Comparison of ENCODE assay signal across 20 cellular contexts in the genomic region with DNA sequence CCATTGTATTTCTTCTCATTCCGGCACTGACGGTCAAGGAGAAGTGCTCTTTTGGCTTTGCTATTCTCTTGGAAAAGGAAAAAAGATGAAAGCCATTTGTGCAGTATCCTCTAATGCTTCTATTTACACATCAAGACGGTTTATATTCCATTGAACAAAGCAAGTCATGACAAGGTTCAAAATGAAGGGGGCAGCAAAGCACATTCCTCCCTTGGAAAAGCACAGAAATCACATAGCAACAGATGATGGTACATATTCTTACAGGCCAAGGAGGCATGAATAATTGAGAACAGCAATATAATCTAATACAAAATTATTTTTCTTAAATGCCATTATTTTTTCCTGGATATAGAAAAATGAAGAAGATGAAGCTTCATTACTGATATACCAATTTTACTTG.
DNase-seq lines count a peak whose midpoint lies in the region; ATAC-seq and TF ChIP-seq lines count a peak whose summit lies in the region.
"Had no signal": no experiment of that assay in that cellular context is flagged by ENCODE, and none has a peak within 500 bp of the region (broad histone marks: within the 10 kb centered on the region; RNA-seq: fewer than 3 reads in every experiment).

No MANE protein-coding gene starts in this region.

- CTCF ChIA-PET in SK-N-SH (lab: Yijun Ruan, JAX) = no interaction called here
- CTCF ChIA-PET in activated CD4-positive, alpha-beta memory T cell treated with anti-CD3 and anti-CD28 coated beads, Interleukin-2, amount 10 ng/mL, durations not matched to agents 7 days and 5 days (lab: Charles Lee) = no interaction called here

- H3K36me3 ChIP-seq in SK-N-SH (replicated peaks in 1 of 2; ENCODE audit: control insufficient read depth in 1 of 2, insufficient read depth in 2 of 2, low read length in 1 of 2) = no peaks in the 10 kb centered on the region
- H3K36me3 ChIP-seq: MG63 had no signal

- POLR2A ChIA-PET in SK-N-SH (lab: Yijun Ruan, JAX) = no interaction called here
- POLR2A ChIA-PET in activated CD4-positive, alpha-beta memory T cell treated with anti-CD3 and anti-CD28 coated beads, Interleukin-2, amount 10 ng/mL, durations not matched to agents 7 days and 5 days (lab: Charles Lee) = no interaction called here

- no peaks in the 10 kb centered on the region for H3K9me2 ChIP-seq in SK-N-SH

- no peak for ATAC-seq in SK-N-SH treated with all-trans-retinoic acid at 6 μM for 48 hours
- ATAC-seq: CD8-positive, alpha-beta T cell; GM23338 had no signal

- H3K4me3 Mint-ChIP-seq in activated CD4-positive, alpha-beta memory T cell treated with anti-CD3 and anti-CD28 coated beads, Interleukin-2, amount 10 ng/mL, durations not matched to agents 7 days and 5 days = no peak overlapping the region
- H3K4me3 Mint-ChIP-seq: CD8-positive, alpha-beta T cell; GM23338 had no signal

- no peaks in the 10 kb centered on the region for H3K9me3 Mint-ChIP-seq in activated CD4-positive, alpha-beta memory T cell treated with anti-CD3 and anti-CD28 coated beads, Interleukin-2, amount 10 ng/mL, durations not matched to agents 7 days and 5 days

- TF ChIP-seq EP300 in SK-N-SH (IDR thresholded peaks at IDR 0.05; ENCODE audit: borderline replicate concordance in 1 of 2, low read depth in 1 of 2, low read length in 1 of 2) = no peak

- H3K27ac Mint-ChIP-seq in activated CD4-positive, alpha-beta memory T cell treated with anti-CD3 and anti-CD28 coated beads, Interleukin-2, amount 10 ng/mL, durations not matched to agents 7 days and 5 days = no peak overlapping the region
- H3K27ac Mint-ChIP-seq: CD8-positive, alpha-beta T cell; GM23338 had no signal

- H3K4me1 ChIP-seq in SK-N-SH (ENCODE audit: control insufficient read depth in 1 of 2, insufficient read depth in 2 of 2, low read depth in 1 of 2, low read length in 1 of 2) = peaks cover 0 to 10% of the 10 kb centered on the region in 2 experiments; a peak in 1 of 4 replicates

- no peaks in the 10 kb centered on the region for H3K4me1 Mint-ChIP-seq in activated CD4-positive, alpha-beta memory T cell treated with anti-CD3 and anti-CD28 coated beads, Interleukin-2, amount 10 ng/mL, durations not matched to agents 7 days and 5 days
- H3K4me1 Mint-ChIP-seq: GM23338 had no signal

- H3K4me3 ChIP-seq in SK-N-SH (ENCODE audit: low read depth in 2 of 2, low read length in 1 of 2) (no peak overlapping the region), choroid plexus epithelial cell (ENCODE audit: low read depth, low read length) (no peak overlapping the region), fibroblast of the aortic adventitia (ENCODE audit: low read depth, low read length) (no peak overlapping the region)
- H3K4me3 ChIP-seq: GM23338, MG63 had no signal

- DNase-seq in SK-N-SH = no peak
- no peak for DNase-seq in choroid plexus epithelial cell (ENCODE audit: low read depth)
- DNase-seq in fibroblast of the aortic adventitia (ENCODE audit: low read depth) = no peak
- DNase-seq in posterior cingulate gyrus = no peak
- DNase-seq in stimulated activated CD4-positive, alpha-beta T cell treated with anti-CD3 and anti-CD28 coated beads, Interleukin-4, amount 100 ng/mL, for 1 hour = no peak
- no peak for DNase-seq in dedifferentiated amniotic fluid mesenchymal stem cell (ENCODE audit: extremely low spot score)
- no peak for DNase-seq in activated CD4-positive, alpha-beta memory T cell treated with anti-CD3 and anti-CD28 coated beads, Interleukin-2, amount 10 ng/mL, durations not matched to agents 7 days and 5 days
- DNase-seq: C1 segment of cervical spinal cord; CD8-positive, alpha-beta T cell; DND-41; MG63; NCI-H1417; NCI-H1694 treated with DMSO at 0.1 percent for 48 hours; NCI-H2081 treated with DMSO at 0.1 percent for 48 hours; NCI-H2171 treated with DMSO at 0.1 percent for 48 hours; NCI-H526; SHP77 had no signal

- no peak for TF ChIP-seq RAD21 in SK-N-SH (IDR thresholded peaks at IDR 0.05; ENCODE audit: low read length)

- no peaks in the 10 kb centered on the region for H3K9me3 ChIP-seq in SK-N-SH
- H3K9me3 ChIP-seq: MG63 had no signal

- no peak overlapping the region for H2AFZ ChIP-seq in SK-N-SH (ENCODE audit: low read depth)
- H2AFZ ChIP-seq: GM23338 had no signal

- TF ChIP-seq CTCF in SK-N-SH (IDR thresholded peaks at IDR 0.05) = no peak; the same call in 1 of the 2 replicates
- TF ChIP-seq CTCF in choroid plexus epithelial cell (conservative IDR thresholded peaks at IDR 0.05; ENCODE audit: low read depth, low read length) = peak; percentile 4
- TF ChIP-seq CTCF in fibroblast of the aortic adventitia (IDR thresholded peaks at IDR 0.05; ENCODE audit: insufficient read depth, low read length) = peak; percentile 5

- no peaks in the 10 kb centered on the region for H3K79me2 ChIP-seq in SK-N-SH (ENCODE audit: insufficient read depth)

- H4K20me1 ChIP-seq in SK-N-SH (ENCODE audit: insufficient read depth) = no peaks in the 10 kb centered on the region

- no peak overlapping the region for H3K9ac ChIP-seq in SK-N-SH

- H3K27me3 ChIP-seq in SK-N-SH (ENCODE audit: insufficient read depth) = no peaks in the 10 kb centered on the region
- H3K27me3 ChIP-seq: MG63 had no signal

- intact Hi-C loops in posterior cingulate gyrus (cut with DNase I) = no loop called here

- H3K4me2 ChIP-seq in SK-N-SH = no peak overlapping the region
- H3K4me2 ChIP-seq: GM23338 had no signal

- H3F3A ChIP-seq in SK-N-SH (replicated peaks; ENCODE audit: insufficient read depth) = peaks cover 7% of the 10 kb centered on the region

- H3K27ac ChIP-seq in SK-N-SH (ENCODE audit: low read depth in 2 of 2, low read length in 1 of 2) = no peak overlapping the region
- H3K27ac ChIP-seq: 22Rv1 had no signal

- no peaks in the 10 kb centered on the region for H3K36me3 Mint-ChIP-seq in activated CD4-positive, alpha-beta memory T cell treated with anti-CD3 and anti-CD28 coated beads, Interleukin-2, amount 10 ng/mL, durations not matched to agents 7 days and 5 days (ENCODE audit: low read depth)
- H3K36me3 Mint-ChIP-seq: CD8-positive, alpha-beta T cell had no signal

- H3K27me3 Mint-ChIP-seq in activated CD4-positive, alpha-beta memory T cell treated with anti-CD3 and anti-CD28 coated beads, Interleukin-2, amount 10 ng/mL, durations not matched to agents 7 days and 5 days = no peaks in the 10 kb centered on the region

- WGBS in SK-N-SH (ENCODE audit: low lambda C conversion rate) = 73% methylated on average over 3 of the region's 3 CpGs

TF ChIP-seq in SK-N-SH, 30 proteins besides CTCF, POLR2A, EP300 and RAD21:
- TF ChIP-seq NFIC (IDR thresholded peaks at IDR 0.05; ENCODE audit: borderline replicate concordance) (no peak), TEAD4 (IDR thresholded peaks at IDR 0.05; ENCODE audit: borderline replicate concordance, insufficient read depth) (no peak), RFX5 (IDR thresholded peaks at IDR 0.05; ENCODE audit: low read length) (peak; percentile 82), SMC3 (IDR thresholded peaks at IDR 0.05; ENCODE audit: low read depth, low read length) (no peak)
- TF ChIP-seq, protein P1, sequence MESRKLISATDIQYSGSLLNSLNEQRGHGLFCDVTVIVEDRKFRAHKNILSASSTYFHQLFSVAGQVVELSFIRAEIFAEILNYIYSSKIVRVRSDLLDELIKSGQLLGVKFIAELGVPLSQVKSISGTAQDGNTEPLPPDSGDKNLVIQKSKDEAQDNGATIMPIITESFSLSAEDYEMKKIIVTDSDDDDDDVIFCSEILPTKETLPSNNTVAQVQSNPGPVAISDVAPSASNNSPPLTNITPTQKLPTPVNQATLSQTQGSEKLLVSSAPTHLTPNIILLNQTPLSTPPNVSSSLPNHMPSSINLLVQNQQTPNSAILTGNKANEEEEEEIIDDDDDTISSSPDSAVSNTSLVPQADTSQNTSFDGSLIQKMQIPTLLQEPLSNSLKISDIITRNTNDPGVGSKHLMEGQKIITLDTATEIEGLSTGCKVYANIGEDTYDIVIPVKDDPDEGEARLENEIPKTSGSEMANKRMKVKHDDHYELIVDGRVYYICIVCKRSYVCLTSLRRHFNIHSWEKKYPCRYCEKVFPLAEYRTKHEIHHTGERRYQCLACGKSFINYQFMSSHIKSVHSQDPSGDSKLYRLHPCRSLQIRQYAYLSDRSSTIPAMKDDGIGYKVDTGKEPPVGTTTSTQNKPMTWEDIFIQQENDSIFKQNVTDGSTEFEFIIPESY (IDR thresholded peaks at IDR 0.05; ENCODE audit: borderline replicate concordance, low read depth) = no peak
TF ChIP-seq in SK-N-SH: peak in this region for 1.

TF ChIP-seq in SK-N-SH treated with all-trans-retinoic acid at 6 μM for 48 hours, 23 proteins besides CTCF, POLR2A, EP300 and RAD21 (continues in another document):
- TF ChIP-seq, protein P2, sequence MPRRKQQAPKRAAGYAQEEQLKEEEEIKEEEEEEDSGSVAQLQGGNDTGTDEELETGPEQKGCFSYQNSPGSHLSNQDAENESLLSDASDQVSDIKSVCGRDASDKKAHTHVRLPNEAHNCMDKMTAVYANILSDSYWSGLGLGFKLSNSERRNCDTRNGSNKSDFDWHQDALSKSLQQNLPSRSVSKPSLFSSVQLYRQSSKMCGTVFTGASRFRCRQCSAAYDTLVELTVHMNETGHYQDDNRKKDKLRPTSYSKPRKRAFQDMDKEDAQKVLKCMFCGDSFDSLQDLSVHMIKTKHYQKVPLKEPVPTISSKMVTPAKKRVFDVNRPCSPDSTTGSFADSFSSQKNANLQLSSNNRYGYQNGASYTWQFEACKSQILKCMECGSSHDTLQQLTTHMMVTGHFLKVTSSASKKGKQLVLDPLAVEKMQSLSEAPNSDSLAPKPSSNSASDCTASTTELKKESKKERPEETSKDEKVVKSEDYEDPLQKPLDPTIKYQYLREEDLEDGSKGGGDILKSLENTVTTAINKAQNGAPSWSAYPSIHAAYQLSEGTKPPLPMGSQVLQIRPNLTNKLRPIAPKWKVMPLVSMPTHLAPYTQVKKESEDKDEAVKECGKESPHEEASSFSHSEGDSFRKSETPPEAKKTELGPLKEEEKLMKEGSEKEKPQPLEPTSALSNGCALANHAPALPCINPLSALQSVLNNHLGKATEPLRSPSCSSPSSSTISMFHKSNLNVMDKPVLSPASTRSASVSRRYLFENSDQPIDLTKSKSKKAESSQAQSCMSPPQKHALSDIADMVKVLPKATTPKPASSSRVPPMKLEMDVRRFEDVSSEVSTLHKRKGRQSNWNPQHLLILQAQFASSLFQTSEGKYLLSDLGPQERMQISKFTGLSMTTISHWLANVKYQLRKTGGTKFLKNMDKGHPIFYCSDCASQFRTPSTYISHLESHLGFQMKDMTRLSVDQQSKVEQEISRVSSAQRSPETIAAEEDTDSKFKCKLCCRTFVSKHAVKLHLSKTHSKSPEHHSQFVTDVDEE (CRISPR knock-in tag; IDR thresholded peaks at IDR 0.05) = no peak
- TF ChIP-seq ZNF70 (CRISPR knock-in tag; IDR thresholded peaks at IDR 0.05) (no peak), GLIS3 (CRISPR knock-in tag; IDR thresholded peaks at IDR 0.05) (no peak)
